8 cellular contexts compared by ENCODE assay signal in the genomic region with DNA sequence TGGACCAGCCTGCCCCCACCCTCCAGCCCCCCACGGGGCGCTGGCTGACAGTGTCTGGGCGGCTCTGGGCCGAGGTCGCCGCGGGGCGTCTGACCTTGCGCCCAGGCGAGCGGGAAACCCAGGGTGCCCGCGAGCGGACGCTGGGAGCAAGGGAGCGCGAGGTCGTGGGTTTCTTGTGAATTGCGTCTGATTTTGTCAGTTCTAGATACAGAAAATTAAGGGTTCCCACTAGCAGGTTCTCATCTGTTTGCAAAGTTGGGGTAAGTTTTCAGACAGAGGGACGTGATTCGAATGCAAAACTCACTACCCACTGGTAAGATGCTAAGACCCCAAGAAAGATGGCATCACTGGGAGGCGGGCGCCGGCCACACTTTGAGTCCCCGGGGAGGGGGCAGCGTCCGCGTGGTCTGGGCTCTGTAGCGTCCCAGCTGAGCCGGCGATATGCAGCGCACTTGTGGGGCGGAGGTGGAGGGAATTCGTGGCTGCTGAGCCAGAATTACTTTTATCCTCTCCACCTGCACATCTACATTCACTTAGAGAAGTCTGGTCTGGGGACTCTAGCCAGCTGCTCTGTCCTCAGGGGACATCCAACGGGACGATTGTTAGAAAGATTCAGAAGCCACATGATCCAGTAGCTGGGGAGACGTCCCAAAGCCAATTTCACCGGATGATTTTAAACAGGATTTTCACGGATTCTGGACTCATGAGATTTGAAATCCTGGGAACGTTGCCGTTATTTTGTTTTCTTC. TPM values are rescaled to one million over a fixed set of nuclear protein-coding genes. Genes with fewer than 3 reads are reported as not detected.
DNase-seq lines count a peak whose midpoint lies in the region; ATAC-seq and TF ChIP-seq lines count a peak whose summit lies in the region.

No MANE protein-coding gene starts in this region.

- H3K36me3 ChIP-seq in CD4-positive, alpha-beta memory T cell (ENCODE audit: insufficient read depth, low read length) = no peaks in the 10 kb centered on the region
- no peaks in the 10 kb centered on the region for H3K36me3 ChIP-seq in HUES6 (ENCODE audit: control insufficient read depth, insufficient read depth, low read length)

- H3K36me3 Mint-ChIP-seq in CD4-positive, alpha-beta memory T cell = no peaks in the 10 kb centered on the region
- no peaks in the 10 kb centered on the region for H3K36me3 Mint-ChIP-seq in osteocyte (ENCODE audit: unreplicated experiment)

- no peaks in the 10 kb centered on the region for H3K9me3 Mint-ChIP-seq in CD4-positive, alpha-beta memory T cell
- no peaks in the 10 kb centered on the region for H3K9me3 Mint-ChIP-seq in osteocyte (ENCODE audit: unreplicated experiment)

- ATAC-seq in Right ventricle myocardium superior (ENCODE audit: poor library complexity) = peak; percentile 57

- H3K27me3 ChIP-seq in CD4-positive, alpha-beta memory T cell (ENCODE audit: insufficient read depth, low read length) = peaks cover 16% of the 10 kb centered on the region
- H3K27me3 ChIP-seq in HUES6 (ENCODE audit: control insufficient read depth, insufficient read depth, low read length) = peaks cover 45% of the 10 kb centered on the region

- POLR2A ChIA-PET in CD4-positive, alpha-beta memory T cell (lab: Charles Lee; ENCODE audit: partially characterized antibody) = no interaction called here

- intact Hi-C loops in CD4-positive, alpha-beta memory T cell (cut with micrococcal nuclease) = loop anchor here (1.0 to 2.0 kb wide), 3 partner anchors 32 to 219 kb away; no protein-coding TSS in a partner anchor
- intact Hi-C loops in Right ventricle myocardium superior (cut with DNase I) = no loop called here

- peak overlapping the region; percentile 1 to 55 for H3K4me3 ChIP-seq in CD4-positive, alpha-beta memory T cell (ENCODE audit: low read length in 2 of 2)
- peak overlapping the region; percentile 72 for H3K4me3 ChIP-seq in HUES6 (ENCODE audit: low read depth, low read length)

- TF ChIP-seq CTCF in GM20000 (IDR thresholded peaks at IDR 0.05; ENCODE audit: extremely low read depth, missing control alignments) (no peak), osteocyte (IDR thresholded peaks at IDR 0.05) (no peak)

- peaks cover 9 to 20% (median 13%) of the 10 kb centered on the region in 4 donors for H3K4me1 Mint-ChIP-seq in CD4-positive, alpha-beta memory T cell
- peaks cover 20% of the 10 kb centered on the region for H3K4me1 Mint-ChIP-seq in osteocyte (ENCODE audit: unreplicated experiment)

- peaks cover 19 to 23% of the 10 kb centered on the region in 2 donors for H3K27me3 Mint-ChIP-seq in CD4-positive, alpha-beta memory T cell
- peaks cover 43% of the 10 kb centered on the region for H3K27me3 Mint-ChIP-seq in osteocyte (ENCODE audit: unreplicated experiment)

- H3K27ac ChIP-seq in CD4-positive, alpha-beta memory T cell (ENCODE audit: low read depth, low read length) = no peak overlapping the region
- no peak overlapping the region for H3K27ac ChIP-seq in HUES6 (ENCODE audit: low read depth, low read length)

- DNase-seq in CD4-positive, alpha-beta memory T cell = peak in 2 of 5 donors; percentile 37 to 44
- DNase-seq in GM20000 (ENCODE audit: low spot score) (peak; percentile 30), Right ventricle myocardium superior (peak; percentile 50), osteocyte (ENCODE audit: extremely low spot score, unreplicated experiment) (no peak), NCI-H1436 (lab: John Stamatoyannopoulos, UW) (no peak), NCI-H1092 (lab: John Stamatoyannopoulos, UW) (no peak)
- DNase-seq in activated T-cell treated with anti-CD3 and anti-CD28 coated beads, Interleukin-2, amount 50 U/mL, for 48 hours = peak; percentile 25 to 38

- peaks cover 18% of the 10 kb centered on the region for H3K4me1 ChIP-seq in CD4-positive, alpha-beta memory T cell (ENCODE audit: insufficient read depth, low read length)
- H3K4me1 ChIP-seq in HUES6 (ENCODE audit: control insufficient read depth, insufficient read depth, low read length) = no peaks in the 10 kb centered on the region

- H3K9me3 ChIP-seq in CD4-positive, alpha-beta memory T cell (ENCODE audit: control insufficient read depth in 1 of 2, low read length in 2 of 2) = no peaks in the 10 kb centered on the region
- no peaks in the 10 kb centered on the region for H3K9me3 ChIP-seq in HUES6 (ENCODE audit: control insufficient read depth, insufficient read depth, low read depth, low read length)

- CTCF ChIA-PET in CD4-positive, alpha-beta memory T cell (lab: Charles Lee; ENCODE audit: partially characterized antibody) = interaction anchor here (0.8 to 1.7 kb wide), 2 partner anchors 8 to 32 kb away, joined by 3 to 4 read pairs; no protein-coding TSS in a partner anchor

- H3K9ac ChIP-seq in HUES6 (ENCODE audit: low read length) = peak overlapping the region; percentile 40

- H3K27ac Mint-ChIP-seq in CD4-positive, alpha-beta memory T cell = peak overlapping the region in 1 of 7 donors; percentile 60
- H3K27ac Mint-ChIP-seq in osteocyte (ENCODE audit: unreplicated experiment) = no peak overlapping the region

- H3K4me3 Mint-ChIP-seq in CD4-positive, alpha-beta memory T cell = peak overlapping the region; percentile 72 to 87 (median 82)
- peak overlapping the region; percentile 76 for H3K4me3 Mint-ChIP-seq in osteocyte (ENCODE audit: unreplicated experiment)

RNA-seq across cellular contexts. Expression of a gene that starts 1.0 kb away (rescaled TPM):
- total RNA-seq in CD4-positive, alpha-beta memory T cell = under 1 TPM in 1 of 2 experiments, not detected in 1; 0.67 TPM
- polyA plus RNA-seq in CD4-positive, alpha-beta memory T cell = under 1 TPM in 1 of 2 donors, not detected in 1; 0.39 TPM
- 32.3 TPM for total RNA-seq in Right ventricle myocardium superior
- 5.9 and 6.1 TPM in 2 replicates for total RNA-seq in osteocyte

RNA-seq across cellular contexts. Expression of a gene that starts 32.8 kb away (rescaled TPM):
- total RNA-seq in CD4-positive, alpha-beta memory T cell = 10 to 100 TPM; 19.1 to 21.2 TPM
- 10 to 100 TPM; 38.5 to 53.0 TPM for polyA plus RNA-seq in CD4-positive, alpha-beta memory T cell
- total RNA-seq in Right ventricle myocardium superior = 56.5 TPM
- total RNA-seq in osteocyte = 20.0 and 24.3 TPM in 2 replicates

Comparison
In these comparisons a context has a peak if more than half of its experiments do, and no peak if none do; other contexts are left out.
1. DNase-seq: peak in GM20000 (single experiment), activated T-cell treated with anti-CD3 and anti-CD28 coated beads, Interleukin-2, amount 50 U/mL, for 48 hours (2 of 2) and Right ventricle myocardium superior (single experiment); none in osteocyte (single experiment), NCI-H1436 (single experiment) and NCI-H1092 (single experiment).